Comparison of ENCODE assay signal across 24 cellular contexts in the genomic region with DNA sequence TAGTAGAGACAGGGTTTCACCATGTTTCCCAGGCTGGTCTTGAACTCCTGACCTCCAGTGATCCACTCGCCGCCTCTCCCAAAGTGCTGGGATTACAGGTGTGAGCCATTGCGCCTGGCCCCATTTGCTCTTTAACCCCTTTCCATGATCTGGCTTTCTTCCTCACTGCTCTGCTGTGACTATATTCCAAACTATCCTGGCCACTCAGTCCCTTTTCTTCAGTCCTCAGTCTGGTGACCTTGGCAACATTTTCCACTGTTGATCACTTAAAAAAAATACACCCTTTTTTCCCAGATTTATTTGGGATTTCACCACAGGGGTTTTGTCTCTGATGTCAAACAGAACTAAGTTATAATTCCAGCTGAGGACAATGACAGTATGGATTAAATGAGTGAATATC. TPM values are rescaled to one million over a fixed set of nuclear protein-coding genes. Genes with fewer than 3 reads are reported as not detected.
A peak's percentile ranks its signal among the peaks of the same experiment; 100 is the strongest.
DNase-seq lines count a peak whose midpoint lies in the region; ATAC-seq, FAIRE-seq and TF ChIP-seq lines count a peak whose summit lies in the region.
"Had no signal": no experiment of that assay in that cellular context is flagged by ENCODE, and none has a peak within 500 bp of the region (broad histone marks: within the 10 kb centered on the region; RNA-seq: fewer than 3 reads in every experiment).

No MANE protein-coding gene starts in this region.

- peak; percentile 4 to 46 for DNase-seq in A549 (ENCODE audit: low read depth in 1 of 2, low spot score in 1 of 2)
- DNase-seq in chondrocyte (ENCODE audit: low spot score), result no peak
- no peak for DNase-seq in osteoblast (ENCODE audit: insufficient read length, low spot score, missing footprints)
- DNase-seq in T-cell, result no peak
- no peak for DNase-seq in activated CD4-positive, CD25-positive, alpha-beta regulatory T cell (lab: John Stamatoyannopoulos, UW)
- no peak for DNase-seq in NCI-H1417 treated with DMSO at 0.1 percent for 48 hours (lab: John Stamatoyannopoulos, UW)
- DNase-seq: activated effector memory CD4-positive, alpha-beta T cell treated with Interleukin-2 at 50 U/mL for 16 hours; CD4-positive, CD25-positive, alpha-beta regulatory T cell; erythroblast; left ventricle myocardium inferior; NCI-H187 treated with DMSO at 0.1 percent for 48 hours; NCI-H2227 treated with DMSO at 0.1 percent for 48 hours; NCI-H82; ovary; stimulated activated CD4-positive, alpha-beta T cell treated with anti-CD3 and anti-CD28 coated beads, Interleukin-1b, Interleukin-23, amount 100 ng/mL, for 48 hours; T1000 had no signal

- H3K27ac Mint-ChIP-seq in chondrocyte (ENCODE audit: unreplicated experiment) (peak overlapping the region; percentile 60), T-cell (no peak overlapping the region)

- H3K9me3 Mint-ChIP-seq in chondrocyte (ENCODE audit: low read depth), result no peaks in the 10 kb centered on the region
- H3K9me3 Mint-ChIP-seq in T-cell, result no peaks in the 10 kb centered on the region
- H3K9me3 Mint-ChIP-seq: CD4-positive, CD25-positive, alpha-beta regulatory T cell had no signal

- no peaks in the 10 kb centered on the region for H3K27me3 Mint-ChIP-seq in chondrocyte (ENCODE audit: low read depth)
- H3K27me3 Mint-ChIP-seq in T-cell, result peaks cover 0 to 1% of the 10 kb centered on the region in 2 donors

- H3K27ac ChIP-seq in A549 (peak overlapping the region; percentile 91 to 95), HUES48 (ENCODE audit: low read depth, low read length) (peak overlapping the region; percentile 82), osteoblast (ENCODE audit: low read depth, low read length) (peak overlapping the region; percentile 85)
- H3K27ac ChIP-seq: HL-60, left ventricle myocardium inferior, ovary had no signal

- H3K9me3 ChIP-seq in A549, result no peaks in the 10 kb centered on the region
- H3K9me3 ChIP-seq in HUES48 (ENCODE audit: control insufficient read depth, insufficient read depth, low read length), result no peaks in the 10 kb centered on the region
- H3K9me3 ChIP-seq in osteoblast (ENCODE audit: low read depth, low read length), result no peaks in the 10 kb centered on the region
- H3K9me3 ChIP-seq: adrenal gland, left ventricle myocardium inferior, ovary had no signal

- no peak for FAIRE-seq in A549 (lab: Jason Lieb, UNC)
- FAIRE-seq: urothelium cell line had no signal

- no peak overlapping the region for H2AFZ ChIP-seq in osteoblast (ENCODE audit: low read length)

- H3K4me1 Mint-ChIP-seq in chondrocyte (ENCODE audit: low read depth) (peaks cover 38% of the 10 kb centered on the region), T-cell (peaks cover 0 to 6% (median 5%) of the 10 kb centered on the region in 3 donors)

- H3K4me3 Mint-ChIP-seq in chondrocyte (ENCODE audit: unreplicated experiment) (no peak overlapping the region), T-cell (no peak overlapping the region)
- H3K4me3 Mint-ChIP-seq: CD4-positive, CD25-positive, alpha-beta regulatory T cell had no signal

- TF ChIP-seq EP300 in A549 (IDR thresholded peaks at IDR 0.05), result no peak

- H3K79me2 ChIP-seq in osteoblast (ENCODE audit: insufficient read depth, low read length), result no peaks in the 10 kb centered on the region

- peaks cover 43% of the 10 kb centered on the region for H3K4me1 ChIP-seq in A549
- H3K4me1 ChIP-seq in HUES48 (ENCODE audit: control insufficient read depth, insufficient read depth, low read length), result peaks cover 13% of the 10 kb centered on the region
- H3K4me1 ChIP-seq in osteoblast (ENCODE audit: insufficient read depth, low read length), result peaks cover 30% of the 10 kb centered on the region

- TF ChIP-seq POLR2A in A549 (IDR thresholded peaks at IDR 0.05; ENCODE audit: low read length), result no peak

- CTCF ChIA-PET in A549 (lab: Yijun Ruan, JAX), result interaction anchor here (1.1 to 4.9 kb wide), 4 partner anchors 12 to 105 kb away, joined by 3 to 46 read pairs (median 6); no protein-coding TSS in a partner anchor
- CTCF ChIA-PET in T-cell (lab: Charles Lee), result no interaction called here

- H3K4me3 ChIP-seq in A549, result no peak overlapping the region
- no peak overlapping the region for H3K4me3 ChIP-seq in HUES48 (ENCODE audit: low read depth, low read length)
- H3K4me3 ChIP-seq in osteoblast (ENCODE audit: insufficient read depth, low read length), result no peak overlapping the region
- H3K4me3 ChIP-seq: adrenal gland, left ventricle myocardium inferior, ovary had no signal

- WGBS in A549 (ENCODE audit: missing lambda C conversion rate), result 66% methylated on average over 3 of the region's 3 CpGs

- H3K36me3 ChIP-seq in HUES48 (ENCODE audit: control insufficient read depth, insufficient read depth, low read length) (no peaks in the 10 kb centered on the region), osteoblast (ENCODE audit: insufficient read depth, low read length) (no peaks in the 10 kb centered on the region)
- H3K36me3 ChIP-seq: adrenal gland, left ventricle myocardium inferior, ovary had no signal

- no peak for TF ChIP-seq RAD21 in A549 (conservative IDR thresholded peaks at IDR 0.05 in 1 of 2, IDR thresholded peaks at IDR 0.05 in 1 of 2)

- no peak for TF ChIP-seq CTCF in A549 (IDR thresholded peaks at IDR 0.05)
- no peak for TF ChIP-seq CTCF in chondrocyte (IDR thresholded peaks at IDR 0.05)
- no peak for TF ChIP-seq CTCF in osteoblast (IDR thresholded peaks at IDR 0.05; ENCODE audit: extremely low read depth, low read depth, low read length)

- H3K27me3 ChIP-seq in HUES48 (ENCODE audit: control insufficient read depth, insufficient read depth, low read length), result no peaks in the 10 kb centered on the region
- H3K27me3 ChIP-seq in osteoblast (ENCODE audit: insufficient read depth, low read length), result no peaks in the 10 kb centered on the region
- H3K27me3 ChIP-seq: ovary had no signal

- H3K4me2 ChIP-seq in A549 (peak overlapping the region; percentile 76), osteoblast (ENCODE audit: insufficient read depth, low read length) (no peak overlapping the region)

- ATAC-seq in A549, result no peak
- ATAC-seq in T-cell (replicated peaks in 1 of 4), result no peak
- ATAC-seq in GM21528 (IDR thresholded peaks at IDR 0.05; ENCODE audit: low FRiP score, unreplicated experiment), result no peak
- ATAC-seq: sciatic nerve had no signal

- H4K20me1 ChIP-seq in osteoblast (ENCODE audit: insufficient read depth, low read length), result no peaks in the 10 kb centered on the region

- no peak overlapping the region for H3K9ac ChIP-seq in HUES48 (ENCODE audit: low read depth, low read length)

- POLR2A ChIA-PET in A549 (lab: Yijun Ruan, JAX) (interaction anchor here (1.1 kb wide), 1 partner anchor 37 kb away, joined by 3 read pairs; no protein-coding TSS in a partner anchor), T-cell (lab: Charles Lee) (no interaction called here)

- no peaks in the 10 kb centered on the region for H3K36me3 Mint-ChIP-seq in chondrocyte (ENCODE audit: low read depth)
- no peaks in the 10 kb centered on the region for H3K36me3 Mint-ChIP-seq in T-cell
- H3K36me3 Mint-ChIP-seq: CD4-positive, CD25-positive, alpha-beta regulatory T cell had no signal

TF ChIP-seq in A549, 52 proteins besides CTCF, POLR2A, EP300 and RAD21:
- TF ChIP-seq FOXS1 (CRISPR knock-in tag; IDR thresholded peaks at IDR 0.05) (no peak), MAFK (IDR thresholded peaks at IDR 0.05; ENCODE audit: partially characterized antibody) (no peak)
TF ChIP-seq in A549: peak in this region for 0.

RNA-seq across cellular contexts. Expression of gene MMP20, which starts 24.5 kb away (rescaled TPM):
- not detected in 2 replicates for polyA plus RNA-seq in A549 (2011; rRNA removed)
- not detected in 2 replicates for polyA plus RNA-seq in A549 (2012; cell fraction: cytosol; rRNA removed)
- not detected in 2 replicates for polyA plus RNA-seq in A549 (2012; cell fraction: nucleus; rRNA removed)
- polyA plus RNA-seq in A549 (2017; fragmentation: RNase III; extraction: RNeasy Plus Mini Kit Qiagen cat#74134 plus additional on column Dnase treatment), result not detected in 3 replicates
- polyA minus RNA-seq in A549 (2011; rRNA and poly(A)+ RNA removed), result not detected in 2 replicates
- total RNA-seq in chondrocyte, result not detected in 3 replicates
- total RNA-seq in osteoblast, result not detected in 2 replicates
- not detected for total RNA-seq in T-cell
- total RNA-seq: adrenal gland; cardiac septum; CD4-positive, CD25-positive, alpha-beta regulatory T cell; glomerular endothelial cell; left ventricle myocardium inferior; ovary; sciatic nerve had no signal
- polyA plus RNA-seq: adrenal gland; CD4-positive, CD25-positive, alpha-beta regulatory T cell; ovary had no signal

Comparison
In these comparisons a context has a peak if more than half of its experiments do, and no peak if none do; other contexts are left out.
1. DNase-seq: peak in A549 (2 of 2); none in chondrocyte (single experiment), osteoblast (single experiment), T-cell (0 of 34), activated CD4-positive, CD25-positive, alpha-beta regulatory T cell (0 of 4) and NCI-H1417 treated with DMSO at 0.1 percent for 48 hours (single experiment).
2. Peak in every context shown above with its lines, with median percentiles within 50 percentile points of each other: H3K27ac ChIP-seq.